10 cellular contexts compared by ENCODE assay signal in the genomic region with DNA sequence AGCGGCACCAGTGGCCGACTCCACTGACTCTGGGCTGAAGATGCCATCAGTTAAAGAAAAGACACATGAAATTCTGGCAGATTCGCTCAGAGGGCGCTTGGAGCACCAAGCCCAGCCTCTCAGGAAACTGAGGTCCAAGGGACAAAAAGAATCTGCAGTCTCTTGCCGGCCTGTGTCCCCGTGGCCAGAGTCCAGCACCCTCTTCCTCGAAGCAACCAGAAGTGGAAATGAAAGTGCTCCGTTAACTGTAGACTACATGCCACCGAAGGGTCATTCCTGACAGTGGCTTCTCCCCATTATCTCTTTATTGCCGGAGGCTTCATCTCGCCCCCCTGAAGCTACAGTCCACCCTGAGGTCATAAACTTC. TPM values are rescaled to one million over a fixed set of nuclear protein-coding genes. Genes with fewer than 3 reads are reported as not detected.
DNase-seq lines count a peak whose midpoint lies in the region; ATAC-seq, FAIRE-seq and TF ChIP-seq lines count a peak whose summit lies in the region.
"Had no signal": no experiment of that assay in that cellular context is flagged by ENCODE, and none has a peak within 500 bp of the region (broad histone marks: within the 10 kb centered on the region; RNA-seq: fewer than 3 reads in every experiment).

No MANE protein-coding gene starts in this region.

- in situ Hi-C loops in gastrocnemius medialis (cut with MboI; ENCODE audit: low sequenced_read_pairs in 4 of 4): no loop called here

- H3K9me2 ChIP-seq in DOHH2 (replicated peaks; ENCODE audit: control insufficient read depth, low read length): no peaks in the 10 kb centered on the region

- peak overlapping the region; percentile 90 for H3K4me2 ChIP-seq in DOHH2 (ENCODE audit: low read length)
- H3K4me2 ChIP-seq in astrocyte (ENCODE audit: low read length): peak overlapping the region; percentile 90

- no peak overlapping the region for H3K27ac Mint-ChIP-seq in astrocyte (ENCODE audit: unreplicated experiment)
- no peak overlapping the region for H3K27ac Mint-ChIP-seq in activated CD4-positive, alpha-beta memory T cell treated with anti-CD3 and anti-CD28 coated beads for 36 hours

- peaks cover 14% of the 10 kb centered on the region for H3K9me3 Mint-ChIP-seq in astrocyte (ENCODE audit: unreplicated experiment)
- H3K9me3 Mint-ChIP-seq in activated CD4-positive, alpha-beta memory T cell treated with anti-CD3 and anti-CD28 coated beads for 36 hours: peaks cover 4% of the 10 kb centered on the region

- H3K9me3 ChIP-seq in DOHH2 (ENCODE audit: control insufficient read depth, insufficient read depth, low read length): peaks cover 6% of the 10 kb centered on the region
- no peaks in the 10 kb centered on the region for H3K9me3 ChIP-seq in astrocyte (ENCODE audit: insufficient read depth, low read depth, low read length)
- no peaks in the 10 kb centered on the region for H3K9me3 ChIP-seq in left lung
- H3K9me3 ChIP-seq in gastrocnemius medialis: no peaks in the 10 kb centered on the region

- H3K4me1 Mint-ChIP-seq in astrocyte (ENCODE audit: low read depth, unreplicated experiment): peaks cover 5% of the 10 kb centered on the region
- no peaks in the 10 kb centered on the region for H3K4me1 Mint-ChIP-seq in activated CD4-positive, alpha-beta memory T cell treated with anti-CD3 and anti-CD28 coated beads for 36 hours (ENCODE audit: low read depth)

- no peak for FAIRE-seq in astrocyte (lab: Jason Lieb, UNC)

- H3K27ac ChIP-seq in DOHH2 (ENCODE audit: low read depth, low read length) (no peak overlapping the region), astrocyte (ENCODE audit: low read depth, low read length) (no peak overlapping the region), left lung (peak overlapping the region; percentile 80 to 92), gastrocnemius medialis (peak overlapping the region; percentile 79 to 91 (median 82))

- H3K9ac ChIP-seq in astrocyte (ENCODE audit: low read length): no peak overlapping the region

- DNase-seq in astrocyte (ENCODE audit: low read depth) (no peak), left lung (no peak), gastrocnemius medialis (no peak), NCI-H2107 (lab: John Stamatoyannopoulos, UW) (no peak), DMS79 (lab: John Stamatoyannopoulos, UW) (no peak), AG08395 (ENCODE audit: low spot score) (no peak)
- no peak for DNase-seq in activated CD4-positive, alpha-beta memory T cell treated with anti-CD3 and anti-CD28 coated beads for 36 hours
- DNase-seq: DMS53, NCI-H1105 had no signal

- H3K27me3 ChIP-seq in DOHH2 (ENCODE audit: control insufficient read depth, low read length) (no peaks in the 10 kb centered on the region; the same call in 1 of the 2 replicates), astrocyte (ENCODE audit: insufficient read depth, low read length) (peaks cover 48% of the 10 kb centered on the region), left lung (peaks cover 0 to 61% of the 10 kb centered on the region in 2 donors), gastrocnemius medialis (no peaks in the 10 kb centered on the region)

- no peak for TF ChIP-seq POLR2A in gastrocnemius medialis (IDR thresholded peaks at IDR 0.05)

- H3K4me3 ChIP-seq in DOHH2 (ENCODE audit: low read length): peak overlapping the region; percentile 95
- H3K4me3 ChIP-seq in astrocyte (ENCODE audit: insufficient read depth, low read depth, low read length): peak overlapping the region; percentile 56
- H3K4me3 ChIP-seq in left lung: peak overlapping the region; percentile 75 to 76
- H3K4me3 ChIP-seq in gastrocnemius medialis: peak overlapping the region; percentile 66 to 82 (median 78)

- H3K36me3 ChIP-seq in DOHH2 (ENCODE audit: control insufficient read depth, low read length): peaks cover 29% of the 10 kb centered on the region
- H3K36me3 ChIP-seq in astrocyte (ENCODE audit: insufficient read depth, low read length): no peaks in the 10 kb centered on the region
- H3K36me3 ChIP-seq in left lung: no peaks in the 10 kb centered on the region
- no peaks in the 10 kb centered on the region for H3K36me3 ChIP-seq in gastrocnemius medialis

- intact Hi-C loops in left lung (cut with DNase I) (no loop called here), gastrocnemius medialis (cut with DNase I; ENCODE audit: low total_unique reads) (loop anchor here (1.0 to 10.0 kb wide), 4 partner anchors 28 to 100 kb away; no protein-coding TSS in a partner anchor)
- intact Hi-C loops in activated CD4-positive, alpha-beta memory T cell treated with anti-CD3 and anti-CD28 coated beads for 36 hours (cut with micrococcal nuclease): loop anchor here (10.0 kb wide), 1 partner anchor 950 kb away; a partner anchor contains a TSS

- POLR2A ChIA-PET in activated CD4-positive, alpha-beta memory T cell treated with anti-CD3 and anti-CD28 coated beads for 36 hours (lab: Charles Lee): no interaction called here

- CTCF ChIA-PET in activated CD4-positive, alpha-beta memory T cell treated with anti-CD3 and anti-CD28 coated beads for 36 hours (lab: Charles Lee): no interaction called here

- TF ChIP-seq CTCF in DOHH2 (IDR thresholded peaks at IDR 0.05; ENCODE audit: low read depth, low read length, poor library complexity, severe bottlenecking) (no peak), astrocyte (IDR thresholded peaks at IDR 0.05; ENCODE audit: insufficient read depth, low read depth, low read length) (no peak), left lung (IDR thresholded peaks at IDR 0.05) (no peak), gastrocnemius medialis (IDR thresholded peaks at IDR 0.05 in 4 of 5, conservative IDR thresholded peaks at IDR 0.05 in 1 of 5) (no peak)

- H3K4me1 ChIP-seq in DOHH2 (ENCODE audit: control insufficient read depth, low read length): peaks cover 43% of the 10 kb centered on the region
- H3K4me1 ChIP-seq in astrocyte (ENCODE audit: insufficient read depth, low read length): peaks cover 12% of the 10 kb centered on the region
- H3K4me1 ChIP-seq in left lung: peaks cover 21 to 51% of the 10 kb centered on the region in 2 donors
- peaks cover 31% of the 10 kb centered on the region in 2 donors for H3K4me1 ChIP-seq in gastrocnemius medialis

- H3K4me3 Mint-ChIP-seq in astrocyte (ENCODE audit: unreplicated experiment): peak overlapping the region; percentile 82
- no peak overlapping the region for H3K4me3 Mint-ChIP-seq in activated CD4-positive, alpha-beta memory T cell treated with anti-CD3 and anti-CD28 coated beads for 36 hours

- H3K79me2 ChIP-seq in DOHH2 (ENCODE audit: control insufficient read depth, low read length) (peaks cover 48% of the 10 kb centered on the region), astrocyte (ENCODE audit: insufficient read depth, low read length) (peaks cover 11% of the 10 kb centered on the region)

- ATAC-seq in left lung: no peak
- ATAC-seq in gastrocnemius medialis: no peak

- H4K20me1 ChIP-seq in DOHH2 (ENCODE audit: control insufficient read depth, insufficient read depth, low read depth, low read length) (peaks cover 12% of the 10 kb centered on the region; the same call in 1 of the 2 replicates), astrocyte (ENCODE audit: insufficient read depth, low read length) (peaks cover 21% of the 10 kb centered on the region)

- H3K36me3 Mint-ChIP-seq in astrocyte (ENCODE audit: low read depth, unreplicated experiment): peaks cover 4% of the 10 kb centered on the region
- H3K36me3 Mint-ChIP-seq in activated CD4-positive, alpha-beta memory T cell treated with anti-CD3 and anti-CD28 coated beads for 36 hours: no peaks in the 10 kb centered on the region

- H3K27me3 Mint-ChIP-seq in astrocyte (ENCODE audit: low read depth, unreplicated experiment): peaks cover 38% of the 10 kb centered on the region
- H3K27me3 Mint-ChIP-seq in activated CD4-positive, alpha-beta memory T cell treated with anti-CD3 and anti-CD28 coated beads for 36 hours: peaks cover 50% of the 10 kb centered on the region

- H3F3A ChIP-seq in DOHH2 (ENCODE audit: control insufficient read depth, insufficient read depth): peaks cover 8% of the 10 kb centered on the region

- H2AFZ ChIP-seq in astrocyte (ENCODE audit: low read depth, low read length): peak overlapping the region; percentile 39

RNA-seq across cellular contexts. Expression of a gene that starts 1.0 kb away (rescaled TPM):
- total RNA-seq in astrocyte: 20.6 and 21.2 TPM in 2 replicates
- total RNA-seq in left lung: 10 to 100 TPM; 30.3 to 53.3 TPM
- 10 to 100 TPM in 3 of 4 donors, 1 to 10 TPM in 1; 9.0 to 32.2 (median 20.3) TPM for total RNA-seq in gastrocnemius medialis
- under 1 TPM; 0.05 to 0.12 TPM for total RNA-seq in activated CD4-positive, alpha-beta memory T cell treated with anti-CD3 and anti-CD28 coated beads for 36 hours

Comparison
In these comparisons a context has a peak if more than half of its experiments do, and no peak if none do; other contexts are left out.
1. H3K27ac ChIP-seq: peak in left lung (2 of 2) and gastrocnemius medialis (4 of 4); none in DOHH2 (single experiment) and astrocyte (single experiment).
2. RNA of a gene that starts 1.0 kb away (total RNA-seq): 30.3 to 53.3 TPM in left lung, 9.0 to 32.2 TPM in gastrocnemius medialis and 20.6 to 21.2 TPM in astrocyte; 0.05 to 0.12 TPM in activated CD4-positive, alpha-beta memory T cell treated with anti-CD3 and anti-CD28 coated beads for 36 hours; every median in the first group is over 4 times any median in the second.
3. intact Hi-C loops: an anchor here in gastrocnemius medialis (1.0 to 10.0 kb wide) and activated CD4-positive, alpha-beta memory T cell treated with anti-CD3 and anti-CD28 coated beads for 36 hours (10.0 kb wide); none called in left lung.
4. Peak in every context shown above with its lines, with median percentiles within 50 percentile points of each other: H3K4me3 ChIP-seq.